ENCODE assay signal across 19 cellular contexts in the genomic region with DNA sequence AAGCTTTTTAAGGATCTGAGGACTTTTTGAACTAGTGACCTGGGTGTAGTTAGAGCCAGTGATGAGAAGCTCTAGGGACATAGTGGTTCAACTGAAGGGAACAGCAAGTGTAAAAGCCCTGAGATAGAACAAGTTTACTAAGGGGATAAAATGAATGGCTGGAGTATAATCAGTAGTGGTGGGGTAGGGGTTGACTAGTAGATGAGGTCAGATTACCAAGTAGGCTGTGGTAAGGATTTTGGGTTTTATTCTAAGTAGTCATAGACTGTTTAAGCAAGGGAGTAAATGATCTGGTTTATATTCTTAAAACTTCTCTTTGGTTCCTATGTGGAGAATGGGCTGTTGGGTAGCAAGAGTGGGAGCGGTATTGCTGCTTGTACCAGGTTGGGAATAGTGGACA.
"Had no signal": no experiment of that assay in that cellular context is flagged by ENCODE, and none has a peak within 500 bp of the region (broad histone marks: within the 10 kb centered on the region; RNA-seq: fewer than 3 reads in every experiment).

No MANE protein-coding gene starts in this region.

- ATAC-seq: lower lobe of right lung, psoas muscle, upper lobe of right lung had no signal

- H3K9me3 ChIP-seq: ascending aorta, lower lobe of right lung, psoas muscle, upper lobe of right lung had no signal

- H3K27ac ChIP-seq: ascending aorta, lower lobe of right lung, neural progenitor cell, psoas muscle, skin epidermis, upper lobe of right lung, WERI-Rb-1 had no signal

- H3K4me2 ChIP-seq: neural progenitor cell had no signal

- DNase-seq: activated CD4-positive, alpha-beta memory T cell treated with anti-CD3 and anti-CD28 coated beads for 36 hours; activated naive CD4-positive, alpha-beta T cell treated with Interleukin-2 at 50 U/mL for 16 hours; activated T-cell treated with anti-CD3 and anti-CD28 coated beads, Interleukin-2, amount 50 U/mL, for 1 hour; dermis blood vessel endothelial cell; foreskin fibroblast; lower lobe of right lung; psoas muscle; right cardiac atrium; stimulated activated CD4-positive, alpha-beta T cell treated with anti-CD3 and anti-CD28 coated beads, Interleukin-15, amount 100 ng/mL, for 24 hours; stimulated activated CD4-positive, alpha-beta T cell treated with anti-CD3 and anti-CD28 coated beads, Interleukin-4, amount 100 ng/mL, for 1 hour; T-helper 2 cell; upper lobe of right lung; WERI-Rb-1 had no signal

- H3K27me3 Mint-ChIP-seq: activated CD4-positive, alpha-beta memory T cell treated with anti-CD3 and anti-CD28 coated beads for 36 hours had no signal

- H3K9ac ChIP-seq: neural progenitor cell had no signal

- H3K9me3 Mint-ChIP-seq: activated CD4-positive, alpha-beta memory T cell treated with anti-CD3 and anti-CD28 coated beads for 36 hours; activated T-helper 2 cell treated with anti-CD3 and anti-CD28 coated beads, Interferon-gamma antibody, Interleukin-2, Interleukin-4, amounts not matched to agents 10 μg/mL and 5 μg/mL and 100 μg/mL, durations not matched to agents 14 hours and 24 hours and 36 hours; mesothelial cell of epicardium; neural progenitor cell had no signal

- H3K4me3 Mint-ChIP-seq: activated CD4-positive, alpha-beta memory T cell treated with anti-CD3 and anti-CD28 coated beads for 36 hours; mesothelial cell of epicardium; neural progenitor cell had no signal

- H3K4me3 ChIP-seq: ascending aorta, lower lobe of right lung, neural progenitor cell, psoas muscle, skin epidermis, upper lobe of right lung had no signal

- H3K27ac Mint-ChIP-seq: activated CD4-positive, alpha-beta memory T cell treated with anti-CD3 and anti-CD28 coated beads for 36 hours; activated T-helper 2 cell treated with anti-CD3 and anti-CD28 coated beads, Interferon-gamma antibody, Interleukin-2, Interleukin-4, amounts not matched to agents 10 μg/mL and 5 μg/mL and 100 μg/mL, durations not matched to agents 14 hours and 24 hours and 36 hours; mesothelial cell of epicardium; neural progenitor cell had no signal

- H2AFZ ChIP-seq: neural progenitor cell had no signal

- FAIRE-seq: bronchial epithelial cell had no signal

- H3K27me3 ChIP-seq: ascending aorta, neural progenitor cell, upper lobe of right lung had no signal

- H3K36me3 Mint-ChIP-seq: activated CD4-positive, alpha-beta memory T cell treated with anti-CD3 and anti-CD28 coated beads for 36 hours; mesothelial cell of epicardium had no signal

- H3K36me3 ChIP-seq: ascending aorta, lower lobe of right lung, neural progenitor cell, upper lobe of right lung, WERI-Rb-1 had no signal
